1 cellular context compared by ENCODE assay signal in the genomic region with DNA sequence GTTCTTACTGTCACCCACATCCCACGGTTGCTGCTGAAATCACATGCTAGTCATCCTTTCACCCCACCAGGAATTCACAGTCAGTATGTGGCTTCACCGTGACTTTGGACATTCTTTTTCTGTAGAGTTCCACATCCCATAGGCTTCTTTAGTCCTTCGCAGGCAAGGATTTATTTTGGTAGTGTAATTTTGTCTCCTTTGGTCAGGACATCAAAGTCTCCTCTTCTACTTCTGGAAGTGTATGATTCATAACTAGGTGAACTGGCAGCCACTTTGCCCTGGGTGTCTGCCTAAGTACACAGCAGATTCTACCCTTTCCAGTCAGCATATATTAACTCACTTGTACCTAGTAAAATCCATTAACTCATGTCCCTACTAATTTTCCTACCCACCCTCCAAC.
TF ChIP-seq lines count a peak whose summit lies in the region.

No MANE protein-coding gene starts in this region.

TF ChIP-seq in A549, 52 proteins besides CTCF, POLR2A, EP300 and RAD21 (continued from another document):
- TF ChIP-seq, protein P1, sequence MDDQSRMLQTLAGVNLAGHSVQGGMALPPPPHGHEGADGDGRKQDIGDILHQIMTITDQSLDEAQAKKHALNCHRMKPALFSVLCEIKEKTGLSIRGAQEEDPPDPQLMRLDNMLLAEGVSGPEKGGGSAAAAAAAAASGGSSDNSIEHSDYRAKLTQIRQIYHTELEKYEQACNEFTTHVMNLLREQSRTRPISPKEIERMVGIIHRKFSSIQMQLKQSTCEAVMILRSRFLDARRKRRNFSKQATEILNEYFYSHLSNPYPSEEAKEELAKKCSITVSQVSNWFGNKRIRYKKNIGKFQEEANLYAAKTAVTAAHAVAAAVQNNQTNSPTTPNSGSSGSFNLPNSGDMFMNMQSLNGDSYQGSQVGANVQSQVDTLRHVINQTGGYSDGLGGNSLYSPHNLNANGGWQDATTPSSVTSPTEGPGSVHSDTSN (IDR thresholded peaks at IDR 0.05) = no peak
